Comparison of ENCODE assay signal across 31 cellular contexts in genomic region chr11:63997801-63998332, GRCh38. TPM values are rescaled to one million over a fixed set of nuclear protein-coding genes. Genes with fewer than 3 reads are reported as not detected.
A peak's percentile ranks its signal among the peaks of the same experiment; 100 is the strongest.
DNase-seq lines count a peak whose midpoint lies in the region; ATAC-seq and TF ChIP-seq lines count a peak whose summit lies in the region.
"Had no signal": no experiment of that assay in that cellular context is flagged by ENCODE, and none has a peak within 500 bp of the region (broad histone marks: within the 10 kb centered on the region; RNA-seq: fewer than 3 reads in every experiment).

No MANE protein-coding gene starts in this region.

- 77% methylated on average over 11 of the region's 11 CpGs for WGBS in HUES64

- no peak overlapping the region for H3K4me3 ChIP-seq in HUES64 (ENCODE audit: low read length)
- H3K4me3 ChIP-seq: heart left ventricle, lower lobe of right lung, SK-N-MC had no signal

- H3K27ac ChIP-seq in CD4-positive, alpha-beta T cell (ENCODE audit: low read depth, low read length): no peak overlapping the region
- no peak overlapping the region for H3K27ac ChIP-seq in HUES64 (ENCODE audit: low read depth, low read length)
- H3K27ac ChIP-seq: heart left ventricle, KMS-11, lower lobe of right lung, SK-N-MC, suprapubic skin, WERI-Rb-1 had no signal

- TF ChIP-seq CTCF in CD4-positive, alpha-beta T cell (IDR thresholded peaks at IDR 0.05): no peak

- H3K4me1 Mint-ChIP-seq in CD4-positive, alpha-beta T cell (ENCODE audit: low read depth): peaks cover 12% of the 10 kb centered on the region
- peaks cover 21 to 23% of the 10 kb centered on the region in 2 donors for H3K4me1 Mint-ChIP-seq in effector memory CD8-positive, alpha-beta T cell (ENCODE audit: low read depth in 2 of 2)
- peaks cover 41% of the 10 kb centered on the region for H3K4me1 Mint-ChIP-seq in stimulated activated effector memory CD8-positive, alpha-beta T cell treated with anti-CD3 and anti-CD28 coated beads, Interleukin-12 subunit alpha, Interleukin-12 subunit beta, amount 100 ng/mL, for 72 hours

- H3K4me1 ChIP-seq in HUES64 (ENCODE audit: insufficient read depth, low read length): peaks cover 7% of the 10 kb centered on the region; the same call in 1 of the 2 replicates

- H3K4me3 Mint-ChIP-seq in CD4-positive, alpha-beta T cell: peak overlapping the region; percentile 66
- H3K4me3 Mint-ChIP-seq in effector memory CD8-positive, alpha-beta T cell: peak overlapping the region in 1 of 2 donors; percentile 72
- no peak overlapping the region for H3K4me3 Mint-ChIP-seq in stimulated activated effector memory CD8-positive, alpha-beta T cell treated with anti-CD3 and anti-CD28 coated beads, Interleukin-12 subunit alpha, Interleukin-12 subunit beta, amount 100 ng/mL, for 72 hours
- H3K4me3 Mint-ChIP-seq: activated CD8-positive, alpha-beta memory T cell treated with anti-CD3 and anti-CD28 coated beads, Interleukin-2, amount 10 ng/mL, durations not matched to agents 7 days and 5 days; natural killer cell; stimulated activated memory B cell treated with anti-CD40 and anti-IgM and Interleukin-4, amounts not matched to agents 10 μg/mL and 1 μg/mL and 100 μg/mL, for 72 hours had no signal

- no peak for ATAC-seq in CD4-positive, alpha-beta T cell (ENCODE audit: poor library complexity)
- ATAC-seq in effector memory CD8-positive, alpha-beta T cell (replicated peaks): no peak
- no peak for ATAC-seq in stimulated activated effector memory CD8-positive, alpha-beta T cell treated with anti-CD3 and anti-CD28 coated beads, Interleukin-12 subunit alpha, Interleukin-12 subunit beta, amount 100 ng/mL, for 72 hours
- ATAC-seq in GM18870 (IDR thresholded peaks at IDR 0.05; ENCODE audit: unreplicated experiment): no peak
- ATAC-seq: activated CD8-positive, alpha-beta memory T cell treated with anti-CD3 and anti-CD28 coated beads, Interleukin-2, amount 10 ng/mL, durations not matched to agents 7 days and 5 days; heart left ventricle; natural killer cell had no signal

- no peak for DNase-seq in CD4-positive, alpha-beta T cell
- DNase-seq in effector memory CD8-positive, alpha-beta T cell: no peak
- no peak for DNase-seq in stimulated activated effector memory CD8-positive, alpha-beta T cell treated with anti-CD3 and anti-CD28 coated beads, Interleukin-12 subunit alpha, Interleukin-12 subunit beta, amount 100 ng/mL, for 72 hours (ENCODE audit: low spot score in 2 of 2)
- DNase-seq in activated T-cell treated with anti-CD3 and anti-CD28 coated beads for 4 hours: no peak
- DNase-seq in DMS79 treated with DMSO at 0.1 percent for 48 hours (lab: John Stamatoyannopoulos, UW): no peak
- DNase-seq: activated CD4-positive, alpha-beta T cell treated with anti-CD3 and anti-CD28 coated beads, Interleukin-2, amount 50 U/mL, for 1 hour; activated CD8-positive, alpha-beta memory T cell treated with anti-CD3 and anti-CD28 coated beads, Interleukin-2, amount 10 ng/mL, durations not matched to agents 7 days and 5 days; activated naive CD4-positive, alpha-beta T cell treated with anti-CD3 and anti-CD28 coated beads, Interleukin-2, amount 50 U/mL, for 16 hours; amniotic stem cell; CD8-positive, alpha-beta memory T cell; effector CD8-positive, alpha-beta T cell; foreskin fibroblast; GDM1; HCEC 1CT; heart left ventricle; natural killer cell; NCI-H1417 treated with DMSO at 0.1 percent for 48 hours; NCI-H2107; right cardiac atrium; stimulated activated CD4-positive, alpha-beta T cell treated with anti-CD3 and anti-CD28 coated beads, Interleukin-2, amount 100 ng/mL, for 48 hours; WERI-Rb-1 had no signal

- no peaks in the 10 kb centered on the region for H3K9me3 ChIP-seq in CD4-positive, alpha-beta T cell (ENCODE audit: control insufficient read depth, low read length)
- H3K9me3 ChIP-seq in HUES64 (ENCODE audit: insufficient read depth, low read depth, low read length): no peaks in the 10 kb centered on the region
- H3K9me3 ChIP-seq: heart left ventricle, lower lobe of right lung, suprapubic skin had no signal

- intact Hi-C loops in CD4-positive, alpha-beta T cell (cut with DNase I, micrococcal nuclease): loop anchor here in 1 of 2 experiments (10.0 kb wide), 1 partner anchor 307 kb away; the partner anchor contains the start of genes CATSPERZ and ESRRA

- POLR2A ChIA-PET in CD4-positive, alpha-beta T cell (lab: Charles Lee): no interaction called here

- no peaks in the 10 kb centered on the region for H3K27me3 Mint-ChIP-seq in CD4-positive, alpha-beta T cell
- no peaks in the 10 kb centered on the region for H3K27me3 Mint-ChIP-seq in effector memory CD8-positive, alpha-beta T cell
- H3K27me3 Mint-ChIP-seq: CD8-positive, alpha-beta memory T cell; stimulated activated memory B cell treated with anti-CD40 and anti-IgM and Interleukin-4, amounts not matched to agents 10 μg/mL and 1 μg/mL and 100 μg/mL, for 72 hours had no signal

- peaks cover 54% of the 10 kb centered on the region for H3K36me3 Mint-ChIP-seq in CD4-positive, alpha-beta T cell (ENCODE audit: low read depth)
- H3K36me3 Mint-ChIP-seq in effector memory CD8-positive, alpha-beta T cell (ENCODE audit: insufficient read depth): peaks cover 36% of the 10 kb centered on the region
- H3K36me3 Mint-ChIP-seq in stimulated activated effector memory CD8-positive, alpha-beta T cell treated with anti-CD3 and anti-CD28 coated beads, Interleukin-12 subunit alpha, Interleukin-12 subunit beta, amount 100 ng/mL, for 72 hours: peaks cover 49% of the 10 kb centered on the region
- H3K36me3 Mint-ChIP-seq: natural killer cell had no signal

- peak overlapping the region; percentile 8; the same call in 1 of the 2 replicates for H3K9ac ChIP-seq in HUES64 (ENCODE audit: low read depth, low read length)
- H3K9ac ChIP-seq: KMS-11 had no signal

- CTCF ChIA-PET in CD4-positive, alpha-beta T cell (lab: Charles Lee): interaction anchor here (1.1 kb wide), 1 partner anchor 40 kb away, joined by 3 read pairs; no protein-coding TSS in a partner anchor

- H3K27ac Mint-ChIP-seq in CD4-positive, alpha-beta T cell: no peak overlapping the region
- H3K27ac Mint-ChIP-seq in effector memory CD8-positive, alpha-beta T cell: peak overlapping the region; percentile 58 to 70
- H3K27ac Mint-ChIP-seq in stimulated activated effector memory CD8-positive, alpha-beta T cell treated with anti-CD3 and anti-CD28 coated beads, Interleukin-12 subunit alpha, Interleukin-12 subunit beta, amount 100 ng/mL, for 72 hours: peak overlapping the region; percentile 83
- H3K27ac Mint-ChIP-seq: activated CD8-positive, alpha-beta memory T cell treated with anti-CD3 and anti-CD28 coated beads, Interleukin-2, amount 10 ng/mL, durations not matched to agents 7 days and 5 days; stimulated activated memory B cell treated with anti-CD40 and anti-IgM and Interleukin-4, amounts not matched to agents 10 μg/mL and 1 μg/mL and 100 μg/mL, for 72 hours had no signal

- no peaks in the 10 kb centered on the region for H3K27me3 ChIP-seq in CD4-positive, alpha-beta T cell (ENCODE audit: control insufficient read depth, insufficient read depth, low read length)
- peaks cover 20% of the 10 kb centered on the region for H3K27me3 ChIP-seq in HUES64 (ENCODE audit: insufficient read depth, low read length)
- H3K27me3 ChIP-seq: suprapubic skin had no signal

- H3K36me3 ChIP-seq in HUES64 (ENCODE audit: insufficient read depth, low read length): peaks cover 48% of the 10 kb centered on the region

- no peaks in the 10 kb centered on the region for H3K9me3 Mint-ChIP-seq in CD4-positive, alpha-beta T cell
- H3K9me3 Mint-ChIP-seq in effector memory CD8-positive, alpha-beta T cell: no peaks in the 10 kb centered on the region
- H3K9me3 Mint-ChIP-seq in stimulated activated effector memory CD8-positive, alpha-beta T cell treated with anti-CD3 and anti-CD28 coated beads, Interleukin-12 subunit alpha, Interleukin-12 subunit beta, amount 100 ng/mL, for 72 hours: no peaks in the 10 kb centered on the region
- H3K9me3 Mint-ChIP-seq: CD8-positive, alpha-beta memory T cell; natural killer cell; stimulated activated memory B cell treated with anti-CD40 and anti-IgM and Interleukin-4, amounts not matched to agents 10 μg/mL and 1 μg/mL and 100 μg/mL, for 72 hours had no signal

RNA-seq across cellular contexts. Expression of gene OTUB1, which starts 11.6 kb away (rescaled TPM):
- 10 to 100 TPM; 57.5 to 60.0 TPM for total RNA-seq in CD4-positive, alpha-beta T cell
- 120 TPM for polyA plus RNA-seq in HUES64 (2013, experiment 1 of 2)
- 114 TPM for polyA plus RNA-seq in HUES64 (2013, experiment 2 of 2)

RNA-seq across cellular contexts. Expression of gene COX8A, which starts 23.4 kb away (rescaled TPM):
- total RNA-seq in CD4-positive, alpha-beta T cell: 100 to 1,000 TPM in 1 of 2 experiments, 10 to 100 TPM in 1; 89.1 to 105 TPM
- polyA plus RNA-seq in HUES64 (2013, experiment 1 of 2): 427 TPM
- polyA plus RNA-seq in HUES64 (2013, experiment 2 of 2): 435 TPM

RNA-seq across cellular contexts. Expression of gene FLRT1, which starts 37.9 kb away (rescaled TPM):
- total RNA-seq in CD4-positive, alpha-beta T cell: not detected
- 0.45 TPM for polyA plus RNA-seq in HUES64 (2013, experiment 1 of 2)
- polyA plus RNA-seq in HUES64 (2013, experiment 2 of 2): 0.57 TPM
- total RNA-seq: activated CD8-positive, alpha-beta memory T cell treated with anti-CD3 and anti-CD28 coated beads, Interleukin-2, amount 10 ng/mL, durations not matched to agents 7 days and 5 days; CD8-positive, alpha-beta memory T cell; HT1080; lower lobe of right lung; natural killer cell; OCI-LY7; suprapubic skin; T-helper 2 cell treated with Interferon-gamma antibody and Interleukin-4, amounts not matched to agents 100 ng/mL and 5 ng/mL, for 36 hours had no signal
- polyA plus RNA-seq: CD8-positive, alpha-beta memory T cell had no signal

RNA-seq across cellular contexts. Expression of gene NAA40, which starts 59.1 kb away (rescaled TPM):
- 10 to 100 TPM; 11.8 to 14.0 TPM for total RNA-seq in CD4-positive, alpha-beta T cell
- polyA plus RNA-seq in HUES64 (2013, experiment 1 of 2): 28.0 TPM
- 22.5 TPM for polyA plus RNA-seq in HUES64 (2013, experiment 2 of 2)
